In the genomic region with DNA sequence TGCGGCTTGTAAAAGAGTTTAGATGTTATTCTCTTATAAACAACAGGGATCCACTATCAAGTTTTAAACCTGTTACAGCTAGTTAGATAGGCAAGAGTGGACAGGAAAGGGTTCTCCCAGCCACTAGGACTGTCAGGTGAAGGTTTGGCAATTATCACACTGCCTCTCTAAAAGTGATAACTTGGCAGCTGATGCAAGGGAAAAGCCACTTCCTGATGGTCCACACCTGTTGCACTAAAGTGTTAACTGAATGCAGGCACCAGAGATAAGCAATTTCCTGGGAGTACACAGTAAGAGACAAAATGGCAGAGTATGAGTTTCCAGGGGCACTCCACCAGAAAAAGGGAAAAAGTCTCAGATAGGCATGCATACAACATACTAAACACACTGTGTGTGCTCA, we compare ENCODE assay signal across 11 cellular contexts.
"Had no signal": no experiment of that assay in that cellular context is flagged by ENCODE, and none has a peak within 500 bp of the region (broad histone marks: within the 10 kb centered on the region; RNA-seq: fewer than 3 reads in every experiment).

No MANE protein-coding gene starts in this region.

- H3K27ac Mint-ChIP-seq: mesothelial cell of epicardium had no signal

- H3K4me3 ChIP-seq: colonic mucosa, gastroesophageal sphincter, right atrium auricular region, skin epidermis, thyroid gland had no signal

- H3K4me1 ChIP-seq: colonic mucosa, gastroesophageal sphincter, right atrium auricular region had no signal

- DNase-seq: activated CD4-positive, alpha-beta T cell treated with anti-CD3 and anti-CD28 coated beads for 4 hours; activated naive CD4-positive, alpha-beta T cell treated with Interleukin-2 at 50 U/mL for 16 hours; colonic mucosa; nucleus accumbens; T-helper 9 cell; thyroid gland; WERI-Rb-1 had no signal

- H3K9me3 ChIP-seq: colonic mucosa, gastroesophageal sphincter, right atrium auricular region, thyroid gland had no signal

- ATAC-seq: gastroesophageal sphincter had no signal

- H3K4me3 Mint-ChIP-seq: mesothelial cell of epicardium had no signal

- H3K27me3 ChIP-seq: colonic mucosa, right atrium auricular region, thyroid gland had no signal

- H3K36me3 Mint-ChIP-seq: mesothelial cell of epicardium had no signal

- H3K36me3 ChIP-seq: colonic mucosa, gastroesophageal sphincter, right atrium auricular region, thyroid gland, WERI-Rb-1 had no signal

- H3K27ac ChIP-seq: colonic mucosa, gastroesophageal sphincter, right atrium auricular region, skin epidermis, WERI-Rb-1 had no signal
